Comparison of ENCODE assay signal across 26 cellular contexts in genomic region chr18:57969824-57970223, GRCh38.
"Had no signal": no experiment of that assay in that cellular context is flagged by ENCODE, and none has a peak within 500 bp of the region (broad histone marks: within the 10 kb centered on the region; RNA-seq: fewer than 3 reads in every experiment).

No MANE protein-coding gene starts in this region.

- H3K9me3 ChIP-seq: left ventricle myocardium inferior, neutrophil, ovary, right atrium auricular region, right lobe of liver, stomach, thoracic aorta, tibial artery, upper lobe of right lung, uterus had no signal

- DNase-seq: islet precursor cell; left ventricle myocardium inferior; naive B cell; natural killer cell; nephron progenitor cell; occipital lobe; ovary; right lobe of liver; stimulated activated CD4-positive, alpha-beta T cell treated with anti-CD3 and anti-CD28 coated beads, Interleukin-1b, Interleukin-23, amount 100 ng/mL, for 48 hours; stimulated activated CD4-positive, alpha-beta T cell treated with anti-CD3 and anti-CD28 coated beads, Interleukin-2, amount 100 ng/mL, for 48 hours; stimulated activated CD4-positive, alpha-beta T cell treated with anti-CD3 and anti-CD28 coated beads, Interleukin-4, amount 100 ng/mL, for 4 hours; stimulated activated naive B cell treated with anti-CD40 and anti-IgM and Interleukin-4, amounts not matched to agents 10 μg/mL and 1 μg/mL and 100 μg/mL, for 72 hours; stomach; tibial artery; trophoblast cell; upper lobe of right lung; uterus had no signal

- H2AFZ ChIP-seq: hepatocyte, neural progenitor cell had no signal

- H3K4me2 ChIP-seq: hepatocyte, neural progenitor cell, smooth muscle cell had no signal

- H3K9me3 Mint-ChIP-seq: naive B cell; natural killer cell; stimulated activated naive B cell treated with anti-CD40 and anti-IgM and Interleukin-4, amounts not matched to agents 10 μg/mL and 1 μg/mL and 100 μg/mL, for 72 hours had no signal

- H3K4me3 Mint-ChIP-seq: mesothelial cell of epicardium; naive B cell; natural killer cell; nephron progenitor cell; neural progenitor cell; stimulated activated naive B cell treated with anti-CD40 and anti-IgM and Interleukin-4, amounts not matched to agents 10 μg/mL and 1 μg/mL and 100 μg/mL, for 72 hours had no signal

- H3K27ac ChIP-seq: hepatocyte, left ventricle myocardium inferior, neural progenitor cell, neutrophil, ovary, right atrium auricular region, right lobe of liver, stomach, thoracic aorta, tibial artery, upper lobe of right lung, uterus had no signal

- H3K4me1 ChIP-seq: left ventricle myocardium inferior, neural progenitor cell, right atrium auricular region, right lobe of liver, tibial artery, upper lobe of right lung, uterus had no signal

- ATAC-seq: natural killer cell; stimulated activated naive B cell treated with anti-CD40 and anti-IgM and Interleukin-4, amounts not matched to agents 10 μg/mL and 1 μg/mL and 100 μg/mL, for 72 hours; stimulated activated naive CD8-positive, alpha-beta T cell treated with anti-CD3 and anti-CD28 coated beads, Interleukin-15, Interleukin-2, amounts not matched to agents 100 U/mL and 50 U/mL, for 24 hours; upper lobe of right lung had no signal

- H3K9ac ChIP-seq: neural progenitor cell had no signal

- H3K36me3 ChIP-seq: left ventricle myocardium inferior, neural progenitor cell, neutrophil, ovary, right atrium auricular region, right lobe of liver, stomach, thoracic aorta, tibial artery, upper lobe of right lung, uterus had no signal

- H3K4me1 Mint-ChIP-seq: mesothelial cell of epicardium, neural progenitor cell had no signal

- H3K79me2 ChIP-seq: hepatocyte had no signal

- H3K4me3 ChIP-seq: hepatocyte, left ventricle myocardium inferior, neural progenitor cell, ovary, right atrium auricular region, right lobe of liver, smooth muscle cell, stomach, thoracic aorta, tibial artery, upper lobe of right lung, uterus had no signal

- H3K36me3 Mint-ChIP-seq: mesothelial cell of epicardium; naive B cell; natural killer cell; neural progenitor cell; stimulated activated naive B cell treated with anti-CD40 and anti-IgM and Interleukin-4, amounts not matched to agents 10 μg/mL and 1 μg/mL and 100 μg/mL, for 72 hours had no signal

- H3K27me3 ChIP-seq: hepatocyte, neural progenitor cell, neutrophil, ovary, right atrium auricular region, right lobe of liver, stomach, tibial artery, upper lobe of right lung, uterus had no signal

- H3K27ac Mint-ChIP-seq: mesothelial cell of epicardium; natural killer cell; nephron progenitor cell; neural progenitor cell; progenitor cell of endocrine pancreas; stimulated activated naive B cell treated with anti-CD40 and anti-IgM and Interleukin-4, amounts not matched to agents 10 μg/mL and 1 μg/mL and 100 μg/mL, for 72 hours had no signal
